ENCODE assay signal across 8 cellular contexts in the genomic region with DNA sequence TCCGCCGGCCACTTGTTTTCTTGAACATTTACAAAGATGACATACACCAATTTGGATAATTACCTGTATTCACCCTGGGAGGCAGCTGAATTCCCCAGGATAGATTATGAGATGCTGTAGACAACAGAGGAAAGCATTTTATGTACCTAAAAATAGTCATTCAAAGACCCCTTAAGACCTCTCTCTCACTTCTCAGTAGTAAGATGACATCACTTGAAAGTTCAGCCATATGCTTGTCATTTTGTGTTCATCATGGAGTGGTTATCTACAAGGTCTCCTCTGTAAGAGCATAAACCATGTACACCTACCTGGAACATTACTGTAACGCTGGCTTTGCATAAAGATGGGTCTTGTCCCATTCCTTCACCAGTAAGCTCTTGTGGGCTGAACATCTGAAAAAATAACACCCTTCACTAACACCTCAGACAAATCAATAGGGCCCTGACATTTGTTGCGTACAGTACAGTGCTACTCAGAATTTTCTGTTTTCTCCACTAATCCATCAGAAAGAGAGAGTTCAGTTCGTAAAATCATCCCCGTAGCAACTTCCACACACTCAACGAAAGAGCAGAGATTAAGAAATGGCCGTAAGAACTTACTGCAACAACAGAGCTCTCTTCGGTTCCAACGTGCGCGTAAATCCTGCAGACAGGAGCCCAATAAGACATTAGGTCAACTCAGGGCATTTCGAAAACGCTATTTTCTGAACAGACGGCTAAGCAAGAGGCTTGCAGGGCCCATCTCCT. TPM values are rescaled to one million over a fixed set of nuclear protein-coding genes. Genes with fewer than 3 reads are reported as not detected.
DNase-seq lines count a peak whose midpoint lies in the region; ATAC-seq and TF ChIP-seq lines count a peak whose summit lies in the region.

No MANE protein-coding gene starts in this region.

- H3K4me3 ChIP-seq in HAP-1 (peak overlapping the region; percentile 96), skin epidermis (peak overlapping the region; percentile 43 to 88 (median 64))

- in situ Hi-C loops in HAP-1 (cut with MboI; ENCODE audit: low sequenced_read_pairs), result no loop called here

- no peak for DNase-seq in HAP-1 (ENCODE audit: low spot score in 2 of 2)
- no peak for DNase-seq in foreskin keratinocyte
- DNase-seq in NCI-H1048 (lab: John Stamatoyannopoulos, UW), result no peak
- DNase-seq in kidney tubule cell (ENCODE audit: low spot score), result no peak
- no peak for DNase-seq in SIG-M5 (lab: John Stamatoyannopoulos, UW)

- H3K27ac ChIP-seq in foreskin keratinocyte, result peak overlapping the region; percentile 95
- H3K27ac ChIP-seq in skin epidermis, result peak overlapping the region; percentile 28 to 92 (median 86)

- peaks cover 53% of the 10 kb centered on the region for H3K36me3 ChIP-seq in HAP-1 (replicated peaks)

- H3K27me3 ChIP-seq in HAP-1 (ENCODE audit: low read depth) (no peaks in the 10 kb centered on the region), foreskin keratinocyte (no peaks in the 10 kb centered on the region)

- TF ChIP-seq CTCF in foreskin keratinocyte (conservative IDR thresholded peaks at IDR 0.05), result no peak

- peaks cover 20% of the 10 kb centered on the region for H3K4me1 ChIP-seq in HAP-1
- peaks cover 3% of the 10 kb centered on the region for H3K4me1 ChIP-seq in foreskin keratinocyte

- ATAC-seq in SK-N-SH treated with all-trans-retinoic acid at 6 μM for 48 hours (peak; percentile 1; the same call in 1 of the 3 replicates), foreskin keratinocyte (no peak), GM19463 (IDR thresholded peaks at IDR 0.05; ENCODE audit: unreplicated experiment) (no peak)

- no peaks in the 10 kb centered on the region for H3K9me3 ChIP-seq in HAP-1

TF ChIP-seq in SK-N-SH treated with all-trans-retinoic acid at 6 μM for 48 hours, 23 proteins besides CTCF, POLR2A, EP300 and RAD21:
- TF ChIP-seq ZNF8 (CRISPR knock-in tag; IDR thresholded peaks at IDR 0.05) (no peak), ZNF70 (CRISPR knock-in tag; IDR thresholded peaks at IDR 0.05) (no peak), ZC3H10 (CRISPR knock-in tag; IDR thresholded peaks at IDR 0.05) (no peak), GLIS3 (CRISPR knock-in tag; IDR thresholded peaks at IDR 0.05) (no peak), PPARA (CRISPR knock-in tag; IDR thresholded peaks at IDR 0.05; ENCODE audit: borderline replicate concordance) (no peak), ISL1 (CRISPR knock-in tag; IDR thresholded peaks at IDR 0.05) (no peak), TCF4 (CRISPR knock-in tag; IDR thresholded peaks at IDR 0.05; ENCODE audit: borderline replicate concordance) (no peak), ARNTL (CRISPR knock-in tag; IDR thresholded peaks at IDR 0.05; ENCODE audit: borderline replicate concordance, low read depth) (no peak), RARB (CRISPR knock-in tag; IDR thresholded peaks at IDR 0.05) (no peak), CSDC2 (CRISPR knock-in tag; IDR thresholded peaks at IDR 0.05) (no peak), SNAI2 (CRISPR knock-in tag; IDR thresholded peaks at IDR 0.05) (no peak), TOX (CRISPR knock-in tag; IDR thresholded peaks at IDR 0.05; ENCODE audit: borderline replicate concordance) (no peak)
- TF ChIP-seq, protein P1, sequence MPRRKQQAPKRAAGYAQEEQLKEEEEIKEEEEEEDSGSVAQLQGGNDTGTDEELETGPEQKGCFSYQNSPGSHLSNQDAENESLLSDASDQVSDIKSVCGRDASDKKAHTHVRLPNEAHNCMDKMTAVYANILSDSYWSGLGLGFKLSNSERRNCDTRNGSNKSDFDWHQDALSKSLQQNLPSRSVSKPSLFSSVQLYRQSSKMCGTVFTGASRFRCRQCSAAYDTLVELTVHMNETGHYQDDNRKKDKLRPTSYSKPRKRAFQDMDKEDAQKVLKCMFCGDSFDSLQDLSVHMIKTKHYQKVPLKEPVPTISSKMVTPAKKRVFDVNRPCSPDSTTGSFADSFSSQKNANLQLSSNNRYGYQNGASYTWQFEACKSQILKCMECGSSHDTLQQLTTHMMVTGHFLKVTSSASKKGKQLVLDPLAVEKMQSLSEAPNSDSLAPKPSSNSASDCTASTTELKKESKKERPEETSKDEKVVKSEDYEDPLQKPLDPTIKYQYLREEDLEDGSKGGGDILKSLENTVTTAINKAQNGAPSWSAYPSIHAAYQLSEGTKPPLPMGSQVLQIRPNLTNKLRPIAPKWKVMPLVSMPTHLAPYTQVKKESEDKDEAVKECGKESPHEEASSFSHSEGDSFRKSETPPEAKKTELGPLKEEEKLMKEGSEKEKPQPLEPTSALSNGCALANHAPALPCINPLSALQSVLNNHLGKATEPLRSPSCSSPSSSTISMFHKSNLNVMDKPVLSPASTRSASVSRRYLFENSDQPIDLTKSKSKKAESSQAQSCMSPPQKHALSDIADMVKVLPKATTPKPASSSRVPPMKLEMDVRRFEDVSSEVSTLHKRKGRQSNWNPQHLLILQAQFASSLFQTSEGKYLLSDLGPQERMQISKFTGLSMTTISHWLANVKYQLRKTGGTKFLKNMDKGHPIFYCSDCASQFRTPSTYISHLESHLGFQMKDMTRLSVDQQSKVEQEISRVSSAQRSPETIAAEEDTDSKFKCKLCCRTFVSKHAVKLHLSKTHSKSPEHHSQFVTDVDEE (CRISPR knock-in tag; IDR thresholded peaks at IDR 0.05), result no peak
- TF ChIP-seq, protein P2, sequence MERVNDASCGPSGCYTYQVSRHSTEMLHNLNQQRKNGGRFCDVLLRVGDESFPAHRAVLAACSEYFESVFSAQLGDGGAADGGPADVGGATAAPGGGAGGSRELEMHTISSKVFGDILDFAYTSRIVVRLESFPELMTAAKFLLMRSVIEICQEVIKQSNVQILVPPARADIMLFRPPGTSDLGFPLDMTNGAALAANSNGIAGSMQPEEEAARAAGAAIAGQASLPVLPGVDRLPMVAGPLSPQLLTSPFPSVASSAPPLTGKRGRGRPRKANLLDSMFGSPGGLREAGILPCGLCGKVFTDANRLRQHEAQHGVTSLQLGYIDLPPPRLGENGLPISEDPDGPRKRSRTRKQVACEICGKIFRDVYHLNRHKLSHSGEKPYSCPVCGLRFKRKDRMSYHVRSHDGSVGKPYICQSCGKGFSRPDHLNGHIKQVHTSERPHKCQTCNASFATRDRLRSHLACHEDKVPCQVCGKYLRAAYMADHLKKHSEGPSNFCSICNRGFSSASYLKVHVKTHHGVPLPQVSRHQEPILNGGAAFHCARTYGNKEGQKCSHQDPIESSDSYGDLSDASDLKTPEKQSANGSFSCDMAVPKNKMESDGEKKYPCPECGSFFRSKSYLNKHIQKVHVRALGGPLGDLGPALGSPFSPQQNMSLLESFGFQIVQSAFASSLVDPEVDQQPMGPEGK (CRISPR knock-in tag; IDR thresholded peaks at IDR 0.05; ENCODE audit: borderline replicate concordance), result no peak

RNA-seq across cellular contexts. Expression of a gene that starts 15.6 kb away (rescaled TPM):
- 83.7 and 89.3 TPM in 2 replicates for total RNA-seq in foreskin keratinocyte
- polyA plus RNA-seq in foreskin keratinocyte, result 88.7 and 94.8 TPM in 2 replicates

RNA-seq across cellular contexts. Expression of a gene that starts 22.4 kb away (rescaled TPM):
- not detected in 2 replicates for total RNA-seq in foreskin keratinocyte
- not detected in 2 replicates for polyA plus RNA-seq in foreskin keratinocyte

RNA-seq across cellular contexts. Expression of a gene that starts 23.1 kb away (rescaled TPM):
- 30.4 and 34.1 TPM in 2 replicates for total RNA-seq in foreskin keratinocyte
- polyA plus RNA-seq in foreskin keratinocyte, result 41.2 and 45.5 TPM in 2 replicates

RNA-seq across cellular contexts. Expression of a gene that starts 25.7 kb away (rescaled TPM):
- 424 and 537 TPM in 2 replicates for total RNA-seq in foreskin keratinocyte
- 511 and 680 TPM in 2 replicates for polyA plus RNA-seq in foreskin keratinocyte

RNA-seq across cellular contexts. Expression of a gene that starts 49.8 kb away (rescaled TPM):
- 38.3 and 42.5 TPM in 2 replicates for total RNA-seq in foreskin keratinocyte
- polyA plus RNA-seq in foreskin keratinocyte, result 54.7 and 55.7 TPM in 2 replicates
